In genomic region chr6:67459556-67459955, GRCh38 we compare ENCODE assay signal across 19 cellular contexts.
A peak's percentile ranks its signal among the peaks of the same experiment; 100 is the strongest.
DNase-seq lines count a peak whose midpoint lies in the region; ATAC-seq and TF ChIP-seq lines count a peak whose summit lies in the region.
"Had no signal": no experiment of that assay in that cellular context is flagged by ENCODE, and none has a peak within 500 bp of the region (broad histone marks: within the 10 kb centered on the region; RNA-seq: fewer than 3 reads in every experiment).

No MANE protein-coding gene starts in this region.

- peaks cover 15% of the 10 kb centered on the region for H3K9me3 Mint-ChIP-seq in MCF 10A (ENCODE audit: unreplicated experiment)

- no peak overlapping the region for H3K27ac Mint-ChIP-seq in MCF 10A (ENCODE audit: low read depth, unreplicated experiment)
- H3K27ac Mint-ChIP-seq: B cell; CD4-positive, alpha-beta T cell; CD8-positive, alpha-beta T cell had no signal

- H3K36me3 Mint-ChIP-seq in MCF 10A (ENCODE audit: insufficient read depth, unreplicated experiment): no peaks in the 10 kb centered on the region
- H3K36me3 Mint-ChIP-seq: CD8-positive, alpha-beta T cell had no signal

- H3K4me3 Mint-ChIP-seq in MCF 10A (ENCODE audit: unreplicated experiment): no peak overlapping the region
- H3K4me3 Mint-ChIP-seq: B cell; CD4-positive, alpha-beta T cell; CD8-positive, alpha-beta T cell had no signal

- CTCF ChIA-PET in MCF 10A (lab: Yijun Ruan, JAX): interaction anchor here (0.6 kb wide), 1 partner anchor 528 kb away, joined by 3 read pairs; no protein-coding TSS in a partner anchor
- CTCF ChIA-PET in RWPE1 (lab: Yijun Ruan, JAX): interaction anchor here (0.7 kb wide), 1 partner anchor 463 kb away, joined by 3 read pairs; no protein-coding TSS in a partner anchor

- ATAC-seq in GM18907 (IDR thresholded peaks at IDR 0.05; ENCODE audit: unreplicated experiment): no peak
- ATAC-seq in HG02938 (IDR thresholded peaks at IDR 0.05; ENCODE audit: unreplicated experiment): no peak
- ATAC-seq: A549; CD8-positive, alpha-beta T cell had no signal

- no peaks in the 10 kb centered on the region for H3K36me3 ChIP-seq in breast epithelium
- H3K36me3 ChIP-seq: BLaER1 treated with 17β-estradiol and CSF1 and Interleukin-3, amounts not matched to agents 10 nM and 100 nM had no signal

- no TSS peak for BruUV-seq in MCF 10A (replicated peaks; lab: Mats Ljungman, UMichigan)

- no peaks in the 10 kb centered on the region for H3K4me1 ChIP-seq in breast epithelium
- H3K4me1 ChIP-seq: A549; BLaER1 treated with 17β-estradiol and CSF1 and Interleukin-3, amounts not matched to agents 10 nM and 100 nM; Caco-2 had no signal

- H3K4me1 Mint-ChIP-seq in MCF 10A (ENCODE audit: insufficient read depth, unreplicated experiment): no peaks in the 10 kb centered on the region
- H3K4me1 Mint-ChIP-seq: B cell had no signal

- H3K27ac ChIP-seq in breast epithelium (no peak overlapping the region), RWPE1 (no peak overlapping the region)
- H3K27ac ChIP-seq: 22Rv1; A549; BLaER1 treated with 17β-estradiol and CSF1 and Interleukin-3, amounts not matched to agents 10 nM and 100 nM; C4-2B had no signal

- H3K27me3 Mint-ChIP-seq in MCF 10A (ENCODE audit: insufficient read depth, unreplicated experiment): no peaks in the 10 kb centered on the region
- H3K27me3 Mint-ChIP-seq: B cell; CD4-positive, alpha-beta T cell had no signal

- DNase-seq in MCF 10A (ENCODE audit: unreplicated experiment) (peak; percentile 5), breast epithelium (ENCODE audit: low spot score in 2 of 2) (no peak), RWPE1 (ENCODE audit: low spot score) (peak; percentile 8), epithelial cell of esophagus (ENCODE audit: low read depth) (peak; percentile 74)
- no peak for DNase-seq in activated CD8-positive, alpha-beta memory T cell treated with anti-CD3 and anti-CD28 coated beads for 24 hours
- DNase-seq: AML-193; Caco-2; Calu3; CD4-positive, alpha-beta T cell; CD8-positive, alpha-beta T cell; DMS79 treated with DMSO at 0.1 percent for 48 hours; GF-D8 had no signal

- TF ChIP-seq POLR2A in breast epithelium (IDR thresholded peaks at IDR 0.05): no peak

- POLR2A ChIA-PET in MCF 10A (lab: Yijun Ruan, JAX) (interaction anchor here (0.7 kb wide), 1 partner anchor 164 kb away, joined by 3 read pairs; no protein-coding TSS in a partner anchor), RWPE1 (lab: Yijun Ruan, JAX; ENCODE audit: low non-redundant PET) (no interaction called here)

- intact Hi-C loops in MCF 10A (cut with micrococcal nuclease) (no loop called here), breast epithelium (cut with DNase I; ENCODE audit: low total_unique reads) (no loop called here)

- H3K4me3 ChIP-seq in breast epithelium (no peak overlapping the region), epithelial cell of esophagus (ENCODE audit: low read length) (no peak overlapping the region)
- H3K4me3 ChIP-seq: A549; BLaER1 treated with 17β-estradiol and CSF1 and Interleukin-3, amounts not matched to agents 10 nM and 100 nM had no signal

- no peak for TF ChIP-seq CTCF in MCF 10A (IDR thresholded peaks at IDR 0.05; ENCODE audit: unreplicated experiment)
- TF ChIP-seq CTCF in breast epithelium (IDR thresholded peaks at IDR 0.05): no peak
- no peak for TF ChIP-seq CTCF in RWPE1 (conservative IDR thresholded peaks at IDR 0.05; ENCODE audit: low read depth)
- no peak for TF ChIP-seq CTCF in epithelial cell of esophagus (IDR thresholded peaks at IDR 0.05; ENCODE audit: insufficient read depth, low read depth, low read length, missing control alignments)

- peaks cover 10 to 12% of the 10 kb centered on the region in 2 donors for H3K9me3 ChIP-seq in breast epithelium
- H3K9me3 ChIP-seq: A549, Caco-2 had no signal

- no peaks in the 10 kb centered on the region for H3K27me3 ChIP-seq in breast epithelium
- H3K27me3 ChIP-seq: BLaER1 treated with 17β-estradiol and CSF1 and Interleukin-3, amounts not matched to agents 10 nM and 100 nM had no signal

Comparison
In these comparisons a context has a peak if more than half of its experiments do, and no peak if none do; other contexts are left out.
1. DNase-seq: peak in MCF 10A (single experiment), RWPE1 (single experiment) and epithelial cell of esophagus (single experiment); none in breast epithelium (0 of 2) and activated CD8-positive, alpha-beta memory T cell treated with anti-CD3 and anti-CD28 coated beads for 24 hours (single experiment).